Comparison of ENCODE assay signal across 1 cellular context in genomic region chr2:20524412-20525040, GRCh38.
TF ChIP-seq lines count a peak whose summit lies in the region.

No MANE protein-coding gene starts in this region.

TF ChIP-seq in K562, 482 proteins besides CTCF, POLR2A, EP300 and RAD21 (continued from another document):
- TF ChIP-seq ASH1L (IDR thresholded peaks at IDR 0.05; ENCODE audit: borderline replicate concordance, low read depth, partially characterized antibody): no peak
- no peak for TF ChIP-seq ZNF232 (CRISPR knock-in tag; IDR thresholded peaks at IDR 0.05)
- TF ChIP-seq NKRF (IDR thresholded peaks at IDR 0.05; ENCODE audit: borderline replicate concordance): no peak
- TF ChIP-seq IRF1 (CRISPR knock-in tag; IDR thresholded peaks at IDR 0.05; ENCODE audit: borderline replicate concordance): no peak
- no peak for TF ChIP-seq SREBF2 (CRISPR knock-in tag; IDR thresholded peaks at IDR 0.05)
- TF ChIP-seq PCBP2 (IDR thresholded peaks at IDR 0.05; ENCODE audit: low read depth, low read length, poor library complexity, severe bottlenecking): no peak
- no peak for TF ChIP-seq ILF3 (IDR thresholded peaks at IDR 0.05; ENCODE audit: borderline replicate concordance)
- no peak for TF ChIP-seq POLR3G (IDR thresholded peaks at IDR 0.05; ENCODE audit: extremely low read depth, insufficient read length, insufficient replicate concordance)
- TF ChIP-seq CBX1 (IDR thresholded peaks at IDR 0.05; ENCODE audit: low read depth): no peak
- TF ChIP-seq RB1 (IDR thresholded peaks at IDR 0.05; ENCODE audit: low read depth): no peak
- no peak for TF ChIP-seq POLR2G (IDR thresholded peaks at IDR 0.05; ENCODE audit: low read depth, low read length)
- no peak for TF ChIP-seq MXD1 (CRISPR knock-in tag; IDR thresholded peaks at IDR 0.05; ENCODE audit: borderline replicate concordance, poor library complexity, severe bottlenecking)
- TF ChIP-seq SRSF1 (IDR thresholded peaks at IDR 0.05; ENCODE audit: low read depth, low read length): no peak
- no peak for TF ChIP-seq E2F4 (CRISPR knock-in tag; IDR thresholded peaks at IDR 0.05; ENCODE audit: low read depth)
- TF ChIP-seq CGGBP1 (CRISPR knock-in tag; IDR thresholded peaks at IDR 0.05): no peak
- TF ChIP-seq ZNF143 (CRISPR knock-in tag; IDR thresholded peaks at IDR 0.05): no peak
- TF ChIP-seq FOXJ3 (CRISPR knock-in tag; IDR thresholded peaks at IDR 0.05): no peak
- no peak for TF ChIP-seq U2AF1 (optimal IDR thresholded peaks at IDR 0.05; ENCODE audit: low read depth, low read length)
- TF ChIP-seq TBL1XR1 (IDR thresholded peaks at IDR 0.05; ENCODE audit: low read length in 2 of 2): no peak; a peak in 1 of 4 replicates
- TF ChIP-seq BRD9 (IDR thresholded peaks at IDR 0.05; ENCODE audit: low read depth, partially characterized antibody): peak; percentile 41
- TF ChIP-seq SLC30A9 (CRISPR knock-in tag; IDR thresholded peaks at IDR 0.05): no peak
- TF ChIP-seq BRCA1 (IDR thresholded peaks at IDR 0.05): no peak
- no peak for TF ChIP-seq BRCA1 (CRISPR knock-in tag; IDR thresholded peaks at IDR 0.05)
- TF ChIP-seq POLR2B (IDR thresholded peaks at IDR 0.05; ENCODE audit: low read depth, partially characterized antibody): no peak
- no peak for TF ChIP-seq CBX8 (IDR thresholded peaks at IDR 0.05; ENCODE audit: borderline replicate concordance, extremely low read depth, low read depth, low read length, poor library complexity, severe bottlenecking)
